In genomic region chr12:63779498-63780481, GRCh38 we compare ENCODE assay signal across 8 cellular contexts. TPM values are rescaled to one million over a fixed set of nuclear protein-coding genes. Genes with fewer than 3 reads are reported as not detected.
DNase-seq lines count a peak whose midpoint lies in the region; TF ChIP-seq lines count a peak whose summit lies in the region.

A gene with protein sequence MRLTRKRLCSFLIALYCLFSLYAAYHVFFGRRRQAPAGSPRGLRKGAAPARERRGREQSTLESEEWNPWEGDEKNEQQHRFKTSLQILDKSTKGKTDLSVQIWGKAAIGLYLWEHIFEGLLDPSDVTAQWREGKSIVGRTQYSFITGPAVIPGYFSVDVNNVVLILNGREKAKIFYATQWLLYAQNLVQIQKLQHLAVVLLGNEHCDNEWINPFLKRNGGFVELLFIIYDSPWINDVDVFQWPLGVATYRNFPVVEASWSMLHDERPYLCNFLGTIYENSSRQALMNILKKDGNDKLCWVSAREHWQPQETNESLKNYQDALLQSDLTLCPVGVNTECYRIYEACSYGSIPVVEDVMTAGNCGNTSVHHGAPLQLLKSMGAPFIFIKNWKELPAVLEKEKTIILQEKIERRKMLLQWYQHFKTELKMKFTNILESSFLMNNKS (plus strand): TSS chr12:63779909. CDS start chr12:63779961, 52 bp downstream.

- H2BK5ac ChIP-seq in H9 (ENCODE audit: insufficient read length, low read length), result no peak within 1 kb of the TSS

- H2AK5ac ChIP-seq in H9 (ENCODE audit: insufficient read length, low read length), result no peak within 1 kb of the TSS

- no peak within 1 kb of the TSS for H2BK120ac ChIP-seq in H9 (ENCODE audit: low read depth, low read length, poor library complexity, severe bottlenecking)

- H3K9me3 ChIP-seq in H9 (ENCODE audit: control insufficient read depth, low read depth, low read length) (no peaks in the 10 kb centered on the region), SJCRH30 (replicated peaks) (no peaks in the 10 kb centered on the region), neural progenitor cell (ENCODE audit: low read depth) (no peaks in the 10 kb centered on the region), subcutaneous abdominal adipose tissue (ENCODE audit: control insufficient read depth in 5 of 5, low read length in 5 of 5) (no peaks in the 10 kb centered on the region)

- H3K27me3 Mint-ChIP-seq in H9 (ENCODE audit: low read depth) (peaks cover 6% of the 10 kb centered on the region), neural progenitor cell (ENCODE audit: insufficient read depth, low read depth) (peaks cover 3% of the 10 kb centered on the region)

- peak within 1 kb of the TSS; percentile 94; the same call in 1 of the 2 replicates for H3K14ac ChIP-seq in H9 (ENCODE audit: insufficient read depth, low read length)

- peaks cover 3 to 22% (median 20%) of the 10 kb centered on the region in 3 experiments; a peak in 5 of 7 replicates for H3K36me3 Mint-ChIP-seq in H9 (ENCODE audit: insufficient read depth in 1 of 3, low read depth in 3 of 3)
- H3K36me3 Mint-ChIP-seq in neural progenitor cell, result peaks cover 5% of the 10 kb centered on the region

- no peak within 1 kb of the TSS for H3K4ac ChIP-seq in H9 (ENCODE audit: low read depth, low read length)

- H3K27me3 ChIP-seq in H9 (ENCODE audit: insufficient read depth, low read length) (no peaks in the 10 kb centered on the region), SJCRH30 (no peaks in the 10 kb centered on the region), neural progenitor cell (no peaks in the 10 kb centered on the region), subcutaneous abdominal adipose tissue (ENCODE audit: control insufficient read depth in 5 of 5, insufficient read depth in 4 of 5, low read length in 5 of 5) (no peaks in the 10 kb centered on the region)

- H3K36me3 ChIP-seq in SJCRH30 (peaks cover 3% of the 10 kb centered on the region), neural progenitor cell (no peaks in the 10 kb centered on the region), subcutaneous abdominal adipose tissue (ENCODE audit: control insufficient read depth in 5 of 5, insufficient read depth in 5 of 5, low read length in 5 of 5) (peaks cover 6 to 21% (median 12%) of the 10 kb centered on the region in 5 donors)

- peak within 1 kb of the TSS; percentile 95 to 96 for H3K4me3 Mint-ChIP-seq in H9
- peak within 1 kb of the TSS; percentile 97 for H3K4me3 Mint-ChIP-seq in neural progenitor cell

- no peaks in the 10 kb centered on the region for H3K79me1 ChIP-seq in H9 (ENCODE audit: insufficient read depth, low read depth, low read length, poor library complexity, severe bottlenecking)

- H3K79me2 ChIP-seq in H9 (ENCODE audit: insufficient read depth, low read length) (no peaks in the 10 kb centered on the region), neural progenitor cell (ENCODE audit: low read depth) (peaks cover 12% of the 10 kb centered on the region)

- H4K91ac ChIP-seq in H9 (ENCODE audit: insufficient read length, low read depth, low read length), result no peak within 1 kb of the TSS

- DNase-seq in GDM1 (lab: John Stamatoyannopoulos, UW) (peak; percentile 77), H9 (peak; percentile 95), M059J (ENCODE audit: low read depth) (peak; percentile 69), SJCRH30 (peak; percentile 85 to 87), foreskin fibroblast (peak; percentile 66 to 90), neural progenitor cell (ENCODE audit: low spot score) (peak; percentile 89)
- peak; percentile 79 for DNase-seq in activated gamma-delta T cell treated with anti-CD3 and anti-CD28 coated beads, Interleukin-2, amount 50 U/mL, for 16 hours (ENCODE audit: low read depth)

- peaks cover 3% of the 10 kb centered on the region for H3K23me2 ChIP-seq in H9 (ENCODE audit: insufficient read length, low read depth, low read length, poor library complexity, severe bottlenecking)

- H3K4me3 ChIP-seq in SJCRH30, result peak within 1 kb of the TSS; percentile 90
- H3K4me3 ChIP-seq in foreskin fibroblast (ENCODE audit: low read depth in 1 of 2, low read length in 2 of 2), result peak within 1 kb of the TSS; percentile 80 to 90
- peak within 1 kb of the TSS; percentile 83 for H3K4me3 ChIP-seq in neural progenitor cell
- peak within 1 kb of the TSS; percentile 82 to 93 (median 89) for H3K4me3 ChIP-seq in subcutaneous abdominal adipose tissue (ENCODE audit: low read depth in 1 of 5, low read length in 5 of 5)

- H2BK12ac ChIP-seq in H9 (ENCODE audit: insufficient read length, low read depth, low read length), result no peak within 1 kb of the TSS

- no peak within 1 kb of the TSS for H3K23ac ChIP-seq in H9 (ENCODE audit: insufficient read length, low read depth, low read length)

- H3K9me3 Mint-ChIP-seq in H9, result no peaks in the 10 kb centered on the region; a peak in 2 of 5 replicates
- H3K9me3 Mint-ChIP-seq in neural progenitor cell, result no peaks in the 10 kb centered on the region

- peaks cover 9% of the 10 kb centered on the region for H3F3A ChIP-seq in neural progenitor cell (ENCODE audit: low read depth)

- WGBS in H9 (ENCODE audit: extremely low coverage, insufficient read length, low lambda C conversion rate), result no CpG with 5 or more reads among the region's 86 CpGs

- H3K4me1 ChIP-seq in H9 (ENCODE audit: insufficient read depth, low read length), result no peaks in the 10 kb centered on the region
- H3K4me1 ChIP-seq in SJCRH30, result peaks cover 8% of the 10 kb centered on the region
- H3K4me1 ChIP-seq in neural progenitor cell, result peaks cover 14% of the 10 kb centered on the region
- peaks cover 0 to 14% (median 10%) of the 10 kb centered on the region in 5 donors for H3K4me1 ChIP-seq in subcutaneous abdominal adipose tissue (ENCODE audit: control insufficient read depth in 5 of 5, insufficient read depth in 5 of 5, low read length in 5 of 5)

- H3K56ac ChIP-seq in H9 (ENCODE audit: insufficient read length, low read depth, low read length), result no peak within 1 kb of the TSS

- H2BK20ac ChIP-seq in H9 (ENCODE audit: low read depth, low read length, poor library complexity, severe bottlenecking), result no peak within 1 kb of the TSS

- H2AFZ ChIP-seq in H9 (ENCODE audit: low read length), result peak within 1 kb of the TSS; percentile 53
- H2AFZ ChIP-seq in neural progenitor cell (replicated peaks), result peak within 1 kb of the TSS; percentile 99

- peak within 1 kb of the TSS; percentile 86 for H3K18ac ChIP-seq in H9 (ENCODE audit: insufficient read length, low read depth, low read length)

- H4K8ac ChIP-seq in H9 (replicated peaks; ENCODE audit: insufficient read length, low read depth, low read length), result no peak within 1 kb of the TSS

- H2BK15ac ChIP-seq in H9 (ENCODE audit: low read depth, low read length), result no peak within 1 kb of the TSS

- H3K4me1 Mint-ChIP-seq in H9, result peaks cover 3 to 9% of the 10 kb centered on the region in 2 experiments
- H3K4me1 Mint-ChIP-seq in neural progenitor cell, result peaks cover 14% of the 10 kb centered on the region

- H4K20me1 ChIP-seq in H9 (ENCODE audit: control insufficient read depth, insufficient read depth, insufficient read length) (no peaks in the 10 kb centered on the region), neural progenitor cell (ENCODE audit: low read depth) (no peaks in the 10 kb centered on the region)

- no peak for TF ChIP-seq CTCF in H9 (conservative IDR thresholded peaks at IDR 0.05)
- TF ChIP-seq CTCF in foreskin fibroblast (IDR thresholded peaks at IDR 0.05; ENCODE audit: low read depth, low read length), result no peak
- TF ChIP-seq CTCF in neural progenitor cell (IDR thresholded peaks at IDR 0.05), result no peak

- no peak within 1 kb of the TSS for H4K5ac ChIP-seq in H9 (ENCODE audit: insufficient read length, low read depth, low read length)

- H3K9ac ChIP-seq in H9 (ENCODE audit: extremely low read depth, insufficient read length, low read length) (peak within 1 kb of the TSS; percentile 86), neural progenitor cell (peak within 1 kb of the TSS; percentile 69), subcutaneous abdominal adipose tissue (ENCODE audit: low read length in 5 of 5) (peak within 1 kb of the TSS; percentile 79 to 99 (median 94))

- H3K27ac Mint-ChIP-seq in H9 (peak within 1 kb of the TSS; percentile 89 to 99 (median 94); a peak in 5 of 7 replicates), neural progenitor cell (peak within 1 kb of the TSS; percentile 96)

- H3K27ac ChIP-seq in H9 (ENCODE audit: insufficient read length, low read depth, low read length), result no peak within 1 kb of the TSS
- peak within 1 kb of the TSS; percentile 88 for H3K27ac ChIP-seq in SJCRH30
- peak within 1 kb of the TSS; percentile 77 for H3K27ac ChIP-seq in neural progenitor cell
- H3K27ac ChIP-seq in subcutaneous abdominal adipose tissue (ENCODE audit: low read depth, low read length), result peak within 1 kb of the TSS; percentile 87

- H3T11ph ChIP-seq in H9 (ENCODE audit: low read length), result no peak within 1 kb of the TSS

- H3K4me2 ChIP-seq in H9 (ENCODE audit: insufficient read depth, insufficient read length, low read length), result peak within 1 kb of the TSS; percentile 76
- peak within 1 kb of the TSS; percentile 85 for H3K4me2 ChIP-seq in neural progenitor cell

RNA-seq across cellular contexts. Expression of the gene that starts here (rescaled TPM):
- total RNA-seq in H9 (2021), result 8.6 and 10.1 TPM in 2 replicates
- 15.8 and 22.0 TPM in 2 replicates for total RNA-seq in M059J (2014; rRNA removed; shearing (Covaris generic))
- 24.9 and 28.6 TPM in 2 replicates for total RNA-seq in SJCRH30 (2014; rRNA removed; shearing (Covaris generic))
- 9.4 and 10.8 TPM in 2 replicates for total RNA-seq in neural progenitor cell (ENCODE audit: low replicate concordance)
